In genomic region chr13:50800091-50800739, GRCh38 we compare ENCODE assay signal across 14 cellular contexts. TPM values are rescaled to one million over a fixed set of nuclear protein-coding genes. Genes with fewer than 3 reads are reported as not detected.
DNase-seq lines count a peak whose midpoint lies in the region; ATAC-seq and TF ChIP-seq lines count a peak whose summit lies in the region.
"Had no signal": no experiment of that assay in that cellular context is flagged by ENCODE, and none has a peak within 500 bp of the region (broad histone marks: within the 10 kb centered on the region; RNA-seq: fewer than 3 reads in every experiment).

No MANE protein-coding gene starts in this region.

- DNase-seq in Daoy (ENCODE audit: low read depth) = peak; percentile 8
- DNase-seq in MM.1S = no peak
- DNase-seq in astrocyte of the hippocampus (ENCODE audit: low read depth, low spot score) = peak; percentile 11
- DNase-seq in psoas muscle = no peak
- no peak for DNase-seq in NCI-H128 (lab: John Stamatoyannopoulos, UW; ENCODE audit: unreplicated experiment)
- DNase-seq in mesenteric fat pad (ENCODE audit: low spot score) = no peak
- DNase-seq: activated CD4-positive, alpha-beta memory T cell treated with anti-CD3 and anti-CD28 coated beads, Interleukin-2, amount 10 ng/mL, durations not matched to agents 7 days and 5 days; cerebellar nuclear complex; naive thymus-derived CD4-positive, alpha-beta T cell; NCI-H2171 treated with DMSO at 0.1 percent for 48 hours had no signal

- 45 to 52% (median 47%) methylated on average over 6 of the region's 6 CpGs for WGBS in psoas muscle, 3 donors

- no peak overlapping the region for H3K9ac ChIP-seq in MM.1S (ENCODE audit: low read length)

- peaks cover 18% of the 10 kb centered on the region for H3K4me1 ChIP-seq in MM.1S (ENCODE audit: low read length)
- H3K4me1 ChIP-seq in psoas muscle = peaks cover 14% of the 10 kb centered on the region
- H3K4me1 ChIP-seq: HAP-1 had no signal

- no peaks in the 10 kb centered on the region for H3K36me3 ChIP-seq in MM.1S (replicated peaks; ENCODE audit: insufficient read depth, low read length)
- H3K36me3 ChIP-seq in psoas muscle (ENCODE audit: insufficient read depth in 1 of 2, low read depth in 1 of 2) = no peaks in the 10 kb centered on the region
- H3K36me3 ChIP-seq: HAP-1 had no signal

- H2AFZ ChIP-seq in MM.1S (ENCODE audit: low read length) = peak overlapping the region; percentile 17; the same call in 1 of the 2 replicates

- ATAC-seq in psoas muscle (peak in 3 of 4 donors; percentile 32 to 57 (median 51)), GM19455 (IDR thresholded peaks at IDR 0.05; ENCODE audit: unreplicated experiment) (no peak)
- ATAC-seq: naive thymus-derived CD4-positive, alpha-beta T cell had no signal

- no peaks in the 10 kb centered on the region for H4K20me1 ChIP-seq in MM.1S (ENCODE audit: insufficient read depth, low read length)

- H3K79me2 ChIP-seq in MM.1S (ENCODE audit: low read length) = no peaks in the 10 kb centered on the region

- H3K27me3 ChIP-seq in MM.1S (replicated peaks; ENCODE audit: insufficient read depth, low read length) = no peaks in the 10 kb centered on the region
- no peaks in the 10 kb centered on the region for H3K27me3 ChIP-seq in psoas muscle (ENCODE audit: insufficient read depth in 3 of 3, low read length in 2 of 3)

- intact Hi-C loops in psoas muscle (cut with DNase I) = loop anchor here in 1 of 2 donors (5.0 to 10.0 kb wide), 3 partner anchors 268 to 823 kb away; no protein-coding TSS in a partner anchor

- no peaks in the 10 kb centered on the region for H3F3A ChIP-seq in MM.1S (ENCODE audit: insufficient read depth, low read length)

- H3K9me3 ChIP-seq in MM.1S (replicated peaks; ENCODE audit: insufficient read depth, low read length) (no peaks in the 10 kb centered on the region), psoas muscle (peaks cover 3% of the 10 kb centered on the region)
- H3K9me3 ChIP-seq: HAP-1 had no signal

- no peak overlapping the region for H3K4me3 ChIP-seq in MM.1S (ENCODE audit: low read length)
- H3K4me3 ChIP-seq in psoas muscle = no peak overlapping the region
- H3K4me3 ChIP-seq: HAP-1, SK-N-MC had no signal

- no peak overlapping the region for H3K27ac ChIP-seq in MM.1S (ENCODE audit: low read length)
- no peak overlapping the region for H3K27ac ChIP-seq in psoas muscle
- H3K27ac ChIP-seq: C4-2B, SK-N-MC had no signal

- no peak for TF ChIP-seq CTCF in MM.1S (IDR thresholded peaks at IDR 0.05; ENCODE audit: low read length)
- no peak for TF ChIP-seq CTCF in psoas muscle (IDR thresholded peaks at IDR 0.05)

- H3K9me2 ChIP-seq in MM.1S (replicated peaks; ENCODE audit: insufficient read depth, low read length) = no peaks in the 10 kb centered on the region

- H3K4me2 ChIP-seq in MM.1S (ENCODE audit: low read depth, low read length) = peak overlapping the region; percentile 53

RNA-seq across cellular contexts. Expression of gene DLEU7, which starts 43.3 kb away (rescaled TPM):
- total RNA-seq in Daoy (2014; rRNA removed; shearing (Covaris generic)) = 0.12 TPM in 1 of 2 replicates, not detected in the other
- under 1 TPM in 1 of 4 donors, not detected in 3; 0.15 TPM for total RNA-seq in psoas muscle
- polyA plus RNA-seq in psoas muscle = under 1 TPM in 2 of 3 donors, not detected in 1; 0.03 to 0.05 TPM
- total RNA-seq in mesenteric fat pad = 0.32 TPM
- total RNA-seq: activated CD4-positive, alpha-beta memory T cell treated with anti-CD3 and anti-CD28 coated beads, Interleukin-2, amount 10 ng/mL, durations not matched to agents 7 days and 5 days had no signal
- polyA plus RNA-seq: naive thymus-derived CD4-positive, alpha-beta T cell had no signal

Comparison
In these comparisons a context has a peak if more than half of its experiments do, and no peak if none do; other contexts are left out.
1. DNase-seq: peak in Daoy (single experiment) and astrocyte of the hippocampus (single experiment); none in MM.1S (single experiment), psoas muscle (0 of 2), NCI-H128 (single experiment) and mesenteric fat pad (single experiment).